ENCODE assay signal across 20 cellular contexts in genomic region chr6:139406577-139407343, GRCh38. TPM values are rescaled to one million over a fixed set of nuclear protein-coding genes. Genes with fewer than 3 reads are reported as not detected.
DNase-seq lines count a peak whose midpoint lies in the region; ATAC-seq, FAIRE-seq and TF ChIP-seq lines count a peak whose summit lies in the region.
"Had no signal": no experiment of that assay in that cellular context is flagged by ENCODE, and none has a peak within 500 bp of the region (broad histone marks: within the 10 kb centered on the region; RNA-seq: fewer than 3 reads in every experiment).

No MANE protein-coding gene starts in this region.

- no peaks in the 10 kb centered on the region for H3K9me1 ChIP-seq in K562 (ENCODE audit: control insufficient read depth, insufficient read depth, low read length)

- H3K4me2 ChIP-seq in K562 (ENCODE audit: insufficient read depth, low read length) = no peak overlapping the region

- intact Hi-C loops in K562 (cut with micrococcal nuclease) = no loop called here
- intact Hi-C loops in sigmoid colon (cut with DNase I) = no loop called here
- intact Hi-C loops in lower lobe of right lung (cut with DNase I) = no loop called here

- H4K20me1 ChIP-seq in K562 (replicated peaks; ENCODE audit: control insufficient read depth, insufficient read depth, low read length) = no peaks in the 10 kb centered on the region

- in situ Hi-C loops in K562 (cut with MboI) = no loop called here

- peaks cover 3% of the 10 kb centered on the region; the same call in 1 of the 2 replicates for H3K4me1 ChIP-seq in HEK293 (ENCODE audit: control insufficient read depth, insufficient read depth, low read length)
- H3K4me1 ChIP-seq in K562 (replicated peaks in 1 of 2; ENCODE audit: control insufficient read depth in 2 of 2, insufficient read depth in 2 of 2, low read length in 2 of 2) = peaks cover 0 to 3% of the 10 kb centered on the region in 2 experiments; a peak in 1 of 5 replicates
- H3K4me1 ChIP-seq in sigmoid colon = peaks cover 0 to 20% (median 13%) of the 10 kb centered on the region in 4 donors
- H3K4me1 ChIP-seq in lower lobe of right lung = no peaks in the 10 kb centered on the region

- H3K9ac ChIP-seq in K562 (ENCODE audit: insufficient read depth in 1 of 2, low read depth in 2 of 2, low read length in 2 of 2) = no peak overlapping the region

- no peak for DNase-seq in K562 (ENCODE audit: extremely low read depth in 1 of 4, low spot score in 3 of 4)
- peak; percentile 76 for DNase-seq in islet precursor cell
- no peak for DNase-seq in sigmoid colon
- DNase-seq in lower lobe of right lung = no peak
- no peak for DNase-seq in foreskin fibroblast
- DNase-seq: activated CD8-positive, alpha-beta memory T cell treated with anti-CD3 and anti-CD28 coated beads for 24 hours; activated naive CD8-positive, alpha-beta T cell treated with anti-CD3 and anti-CD28 coated beads for 36 hours; activated T-cell treated with anti-CD3 and anti-CD28 coated beads, Interleukin-2, amount 50 U/mL, for 72 hours; kidney; NCI-H187 treated with DMSO at 0.1 percent for 48 hours; NCI-H510A; right cardiac atrium; Right ventricle myocardium superior; stimulated activated CD4-positive, alpha-beta T cell treated with anti-CD3 and anti-CD28 coated beads, Interleukin-2, amount 100 ng/mL, for 24 hours; stomach had no signal

- TF ChIP-seq POLR2A in K562 (conservative IDR thresholded peaks at IDR 0.05) = no peak
- no peak for TF ChIP-seq POLR2A in sigmoid colon (IDR thresholded peaks at IDR 0.05)

- H3K27me3 ChIP-seq in K562 (ENCODE audit: control insufficient read depth in 2 of 2, insufficient read depth in 2 of 2, low read length in 2 of 2) = no peaks in the 10 kb centered on the region
- no peaks in the 10 kb centered on the region for H3K27me3 ChIP-seq in sigmoid colon
- no peaks in the 10 kb centered on the region for H3K27me3 ChIP-seq in lower lobe of right lung (ENCODE audit: low read depth)
- H3K27me3 ChIP-seq: stomach had no signal

- H3K27ac ChIP-seq in HEK293 (ENCODE audit: extremely low read depth, low read depth, low read length) (no peak overlapping the region), K562 (ENCODE audit: extremely low read depth, low read depth, low read length) (no peak overlapping the region), sigmoid colon (peak overlapping the region in 3 of 4 donors; percentile 1 to 45 (median 26)), lower lobe of right lung (no peak overlapping the region)
- H3K27ac ChIP-seq: stomach had no signal

- no TSS peak for BruUV-seq in K562 (replicated peaks; lab: Mats Ljungman, UMichigan)

- H3K9me3 ChIP-seq in HEK293 (ENCODE audit: control insufficient read depth, insufficient read depth, low read depth, low read length) (no peaks in the 10 kb centered on the region), K562 (replicated peaks; ENCODE audit: control insufficient read depth, insufficient read depth, low read depth, low read length) (no peaks in the 10 kb centered on the region), sigmoid colon (no peaks in the 10 kb centered on the region), lower lobe of right lung (no peaks in the 10 kb centered on the region)
- H3K9me3 ChIP-seq: stomach had no signal

- H2AFZ ChIP-seq in K562 (ENCODE audit: low read depth, low read length) = peak overlapping the region; percentile 14

- no peaks in the 10 kb centered on the region for H3K36me3 ChIP-seq in HEK293 (ENCODE audit: control insufficient read depth in 2 of 2, insufficient read depth in 1 of 2, low read length in 2 of 2)
- no peaks in the 10 kb centered on the region for H3K36me3 ChIP-seq in K562 (ENCODE audit: control insufficient read depth, insufficient read depth, low read length)
- no peaks in the 10 kb centered on the region for H3K36me3 ChIP-seq in sigmoid colon
- H3K36me3 ChIP-seq in lower lobe of right lung = no peaks in the 10 kb centered on the region
- H3K36me3 ChIP-seq: stomach had no signal

- H3K4me3 ChIP-seq in HEK293 (ENCODE audit: low read depth, low read length) = no peak overlapping the region
- no peak overlapping the region for H3K4me3 ChIP-seq in K562
- H3K4me3 ChIP-seq in sigmoid colon = no peak overlapping the region
- no peak overlapping the region for H3K4me3 ChIP-seq in lower lobe of right lung
- H3K4me3 ChIP-seq in foreskin fibroblast (ENCODE audit: low read depth in 1 of 2, low read length in 2 of 2) = no peak overlapping the region
- H3K4me3 ChIP-seq: stomach had no signal

- POLR2A ChIA-PET in HEK293 (lab: Yijun Ruan, JAX) (interaction anchor here (0.8 to 2.4 kb wide), 4 partner anchors 12 to 181 kb away, joined by 4 to 45 read pairs (median 4); partner anchors contain the start of gene CITED2), K562 (lab: Yijun Ruan, JAX) (interaction anchor here (1.0 to 1.3 kb wide), 2 partner anchors 15 to 32 kb away, joined by 4 to 6 read pairs; partner anchors contain the start of gene CITED2)

- TF ChIP-seq CTCF in HEK293 (tag by site-specific recombination; IDR thresholded peaks at IDR 0.05) (no peak), K562 (IDR thresholded peaks at IDR 0.05 in 2 of 3, conservative IDR thresholded peaks at IDR 0.05 in 1 of 3; ENCODE audit: insufficient read depth in 2 of 3, low read depth in 1 of 3, low read length in 3 of 3) (no peak), sigmoid colon (IDR thresholded peaks at IDR 0.05) (no peak), lower lobe of right lung (IDR thresholded peaks at IDR 0.05) (no peak), foreskin fibroblast (IDR thresholded peaks at IDR 0.05; ENCODE audit: low read depth, low read length) (no peak)

- peak; percentile 56 for ATAC-seq in K562
- no peak for ATAC-seq in GM21723 (IDR thresholded peaks at IDR 0.05; ENCODE audit: unreplicated experiment)
- ATAC-seq in lower lobe of right lung = no peak
- no peak for ATAC-seq in GM21717 (IDR thresholded peaks at IDR 0.05; ENCODE audit: unreplicated experiment)
- ATAC-seq: activated T-cell treated with anti-CD3 and anti-CD28 coated beads, Interleukin-2, amount 50 U/mL, for 72 hours; right cardiac atrium; WTC11 had no signal

- H3K79me2 ChIP-seq in K562 (ENCODE audit: control insufficient read depth, insufficient read depth, low read length) = no peaks in the 10 kb centered on the region

- no peak for TF ChIP-seq RAD21 in K562 (CRISPR knock-in tag; conservative IDR thresholded peaks at IDR 0.05 in 1 of 2, IDR thresholded peaks at IDR 0.05 in 1 of 2)

- CTCF ChIA-PET in HEK293 (lab: Yijun Ruan, JAX) (no interaction called here), K562 (lab: Yijun Ruan, JAX; ENCODE audit: low intra/inter-chr PET ratio) (no interaction called here)

- WGBS in K562 (ENCODE audit: insufficient coverage, low coverage, missing lambda C conversion rate) = 56% methylated on average over 4 of the region's 4 CpGs
- WGBS in sigmoid colon, 2 donors = 93 to 96% methylated on average over 4 of the region's 4 CpGs

- peak; percentile 23 for FAIRE-seq in K562 (lab: Jason Lieb, UNC)
- FAIRE-seq: kidney, urothelium cell line had no signal

- no peak for TF ChIP-seq EP300 in K562 (IDR thresholded peaks at IDR 0.05; ENCODE audit: low read length)
- TF ChIP-seq EP300 in sigmoid colon (IDR thresholded peaks at IDR 0.05) = no peak

TF ChIP-seq in HEK293, 187 proteins besides CTCF, POLR2A, EP300 and RAD21:
- TF ChIP-seq HOXA7 (CRISPR knock-in tag; IDR thresholded peaks at IDR 0.05; ENCODE audit: borderline replicate concordance) (no peak), GLIS1 (tag by site-specific recombination; IDR thresholded peaks at IDR 0.05) (no peak), ZSCAN4 (tag by site-specific recombination; IDR thresholded peaks at IDR 0.05) (peak; percentile 57)

RNA-seq across cellular contexts. Expression of gene CITED2, which starts 32.3 kb away (rescaled TPM):
- total RNA-seq in K562 (2011; cell fraction: chromatin; rRNA removed; ENCODE audit: low replicate concordance) = 15.3 and 17.8 TPM in 2 replicates
- total RNA-seq in K562 (2011; cell fraction: nucleolus; rRNA removed) = 22.8 and 25.8 TPM in 2 replicates
- total RNA-seq in K562 (2011; cell fraction: nucleoplasm; rRNA removed) = 18.8 and 19.2 TPM in 2 replicates
- total RNA-seq in K562 (2014; rRNA removed) (56.6 and 80.0 TPM in 2 replicates), K562 (2014; rRNA removed; fragmentation: Illumina TruSeq; extraction: Trizol) (15.3 and 18.2 TPM in 2 replicates), K562 (2015; rRNA removed; fragmentation: Illumina TruSeq; extraction: Trizol) (12.0 and 13.5 TPM in 2 replicates), K562 (2021) (80.9 and 86.1 TPM in 2 replicates), sigmoid colon (100 to 1,000 TPM in 3 of 4 donors, 10 to 100 TPM in 1; 71.7 to 182 (median 132) TPM), lower lobe of right lung (275 TPM)
- polyA plus RNA-seq in K562 (2011; rRNA removed) (17.5 and 44.7 TPM in 2 replicates), K562 (2014; fragmentation: Illumina TruSeq; extraction: Trizol) (43.4 and 44.8 TPM in 2 replicates), K562 (2014; fragmentation: Nextera tagmentation; extraction: Ambion mirVana) (under 1 TPM; 0.21 to 0.43 TPM), K562 (2014; rRNA removed) (34.2 and 34.8 TPM in 2 replicates), sigmoid colon (10 to 100 TPM; 26.4 to 57.7 (median 35.5) TPM)
- polyA plus RNA-seq in K562 (2011; cell fraction: cytosol; rRNA removed) = 24.9 and 64.7 TPM in 2 replicates
- polyA plus RNA-seq in K562 (2011; cell fraction: nucleus; rRNA removed) = 35.6 and 45.1 TPM in 2 replicates
- polyA plus RNA-seq in K562 (2012) = 30.8 and 32.8 TPM in 2 replicates
- 8.4 and 17.5 TPM in 2 replicates for polyA minus RNA-seq in K562 (2011; rRNA and poly(A)+ RNA removed)
- polyA minus RNA-seq in K562 (2011; cell fraction: cytosol; rRNA and poly(A)+ RNA removed) = 22.9 and 45.5 TPM in 2 replicates
- polyA minus RNA-seq in K562 (2011; cell fraction: nucleus; rRNA and poly(A)+ RNA removed) = 19.1 and 55.8 TPM in 2 replicates

Comparison
In these comparisons a context has a peak if more than half of its experiments do, and no peak if none do; other contexts are left out.
1. H3K27ac ChIP-seq: peak in sigmoid colon (3 of 4); none in HEK293 (single experiment), K562 (single experiment) and lower lobe of right lung (single experiment).